Comparison of ENCODE assay signal across 18 cellular contexts in the genomic region with DNA sequence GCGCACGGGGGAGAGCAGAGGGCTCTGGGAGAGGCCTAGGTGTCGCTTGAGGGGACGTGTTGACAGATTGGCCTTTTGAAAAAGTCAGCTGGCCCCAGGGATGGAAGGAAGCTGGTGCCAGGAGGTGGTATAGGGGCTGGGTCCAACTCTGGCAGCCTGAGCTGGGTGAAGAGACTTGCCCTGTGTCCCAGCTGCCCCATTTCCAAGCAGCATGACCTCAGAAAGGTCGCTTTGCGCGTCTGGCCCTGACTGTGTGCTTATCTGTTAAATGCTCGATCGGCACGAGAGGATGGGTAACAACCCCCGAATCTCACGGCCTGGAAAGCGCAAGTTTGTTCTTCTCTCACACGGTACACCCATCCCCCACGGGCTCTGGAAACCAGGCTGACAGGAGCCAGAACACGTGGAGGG. TPM values are rescaled to one million over a fixed set of nuclear protein-coding genes. Genes with fewer than 3 reads are reported as not detected.
A peak's percentile ranks its signal among the peaks of the same experiment; 100 is the strongest.
DNase-seq lines count a peak whose midpoint lies in the region; ATAC-seq and TF ChIP-seq lines count a peak whose summit lies in the region.
"Had no signal": no experiment of that assay in that cellular context is flagged by ENCODE, and none has a peak within 500 bp of the region (broad histone marks: within the 10 kb centered on the region; RNA-seq: fewer than 3 reads in every experiment).

No MANE protein-coding gene starts in this region.

- H3K27me3 ChIP-seq in IMR-90 (ENCODE audit: control insufficient read depth, insufficient read depth, low read length), result peaks cover 54% of the 10 kb centered on the region
- peaks cover 44% of the 10 kb centered on the region for H3K27me3 ChIP-seq in left ventricle myocardium inferior (ENCODE audit: low read depth)
- peaks cover 0 to 11% (median 0%) of the 10 kb centered on the region in 3 experiments for H3K27me3 ChIP-seq in neuronal stem cell (ENCODE audit: control insufficient read depth in 3 of 3, insufficient read depth in 3 of 3, low read depth in 1 of 3, low read length in 3 of 3)

- H3K4ac ChIP-seq in IMR-90 (ENCODE audit: low read depth, low read length), result no peak overlapping the region
- no peak overlapping the region for H3K4ac ChIP-seq in neuronal stem cell (ENCODE audit: low read length)

- H3K9me1 ChIP-seq in IMR-90 (ENCODE audit: insufficient read depth, low read length), result no peaks in the 10 kb centered on the region

- H3K18ac ChIP-seq in IMR-90 (ENCODE audit: low read depth, low read length), result no peak overlapping the region
- peak overlapping the region; percentile 5 for H3K18ac ChIP-seq in neuronal stem cell (ENCODE audit: low read length)

- no peak overlapping the region for H4K5ac ChIP-seq in IMR-90 (ENCODE audit: low read depth, low read length)

- peak overlapping the region; percentile 75 for H2BK12ac ChIP-seq in neuronal stem cell (ENCODE audit: low read length)

- H3K4me1 ChIP-seq in IMR-90 (ENCODE audit: control insufficient read depth, insufficient read depth, low read length) (no peaks in the 10 kb centered on the region), left ventricle myocardium inferior (peaks cover 8% of the 10 kb centered on the region), neuronal stem cell (ENCODE audit: control insufficient read depth in 2 of 2, insufficient read depth in 1 of 2, low read depth in 1 of 2, low read length in 2 of 2) (peaks cover 13 to 29% of the 10 kb centered on the region in 2 donors)
- H3K4me1 ChIP-seq: A549, BE2C had no signal

- H2BK5ac ChIP-seq in IMR-90 (ENCODE audit: low read depth, low read length, poor library complexity, severe bottlenecking) (no peak overlapping the region), neuronal stem cell (ENCODE audit: low read length) (no peak overlapping the region)

- H3K4me2 ChIP-seq in IMR-90 (ENCODE audit: low read depth, low read length), result no peak overlapping the region
- no peak overlapping the region for H3K4me2 ChIP-seq in neuronal stem cell (ENCODE audit: insufficient read depth, low read length, poor library complexity, severe bottlenecking)
- H3K4me2 ChIP-seq: A549 had no signal

- no peak for TF ChIP-seq CTCF in IMR-90 (conservative IDR thresholded peaks at IDR 0.05; ENCODE audit: low read depth, low read length)
- no peak for TF ChIP-seq CTCF in left ventricle myocardium inferior (IDR thresholded peaks at IDR 0.05; ENCODE audit: borderline replicate concordance)
- TF ChIP-seq CTCF in omental fat pad (IDR thresholded peaks at IDR 0.05), result no peak

- H3K14ac ChIP-seq in IMR-90 (replicated peaks; ENCODE audit: low read depth, low read length), result no peak overlapping the region
- no peak overlapping the region for H3K14ac ChIP-seq in neuronal stem cell (ENCODE audit: low read length)

- TF ChIP-seq RAD21 in IMR-90 (IDR thresholded peaks at IDR 0.05; ENCODE audit: low read length), result no peak

- H3K9me3 ChIP-seq in IMR-90 (ENCODE audit: control insufficient read depth, insufficient read depth, low read length) (no peaks in the 10 kb centered on the region), left ventricle myocardium inferior (replicated peaks) (no peaks in the 10 kb centered on the region), neuronal stem cell (replicated peaks in 1 of 2; ENCODE audit: control insufficient read depth in 2 of 2, insufficient read depth in 1 of 2, low read depth in 1 of 2, low read length in 2 of 2) (no peaks in the 10 kb centered on the region)
- H3K9me3 ChIP-seq: A549 had no signal

- H4K8ac ChIP-seq in IMR-90 (ENCODE audit: low read depth in 2 of 2, low read length in 2 of 2), result no peak overlapping the region
- H4K8ac ChIP-seq in neuronal stem cell (ENCODE audit: low read depth, low read length), result no peak overlapping the region

- intact Hi-C loops in IMR-90 (cut with micrococcal nuclease), result no loop called here
- intact Hi-C loops in Right ventricle myocardium superior (cut with DNase I), result no loop called here
- intact Hi-C loops in left ventricle myocardium inferior (cut with micrococcal nuclease), result no loop called here

- in situ Hi-C loops in IMR-90 (cut with MboI; ENCODE audit: low sequenced_read_pairs), result no loop called here

- 33% methylated on average over 2 of the region's 16 CpGs; no CpG with 5 or more reads in 1 of the 2 experiments for WGBS in IMR-90 (ENCODE audit: extremely low coverage in 2 of 2, insufficient read length in 1 of 2), 2 experiments
- WGBS in neuronal stem cell (ENCODE audit: extremely low coverage in 2 of 2, insufficient read length in 2 of 2, insufficient replicate concordance in 1 of 2), 2 donors, result no CpG with 5 or more reads among the region's 16 CpGs

- CTCF ChIA-PET in IMR-90 (lab: Yijun Ruan, JAX), result no interaction called here

- no peak overlapping the region for H2BK20ac ChIP-seq in IMR-90 (ENCODE audit: low read depth, low read length)

- no peak overlapping the region for H3K4me3 ChIP-seq in IMR-90 (ENCODE audit: insufficient read depth, low read depth, low read length)
- H3K4me3 ChIP-seq in left ventricle myocardium inferior, result no peak overlapping the region
- no peak overlapping the region for H3K4me3 ChIP-seq in neuronal stem cell (ENCODE audit: low read length in 2 of 2)
- H3K4me3 ChIP-seq: A549 had no signal

- H2BK15ac ChIP-seq in IMR-90 (ENCODE audit: low read depth, low read length) (no peak overlapping the region), neuronal stem cell (ENCODE audit: low read length) (peak overlapping the region; percentile 14)

- H3K9ac ChIP-seq in IMR-90 (ENCODE audit: low read depth, low read length) (no peak overlapping the region), neuronal stem cell (ENCODE audit: low read depth, low read length, poor library complexity) (no peak overlapping the region)

- no peaks in the 10 kb centered on the region for H3K79me1 ChIP-seq in IMR-90 (ENCODE audit: low read depth in 1 of 2, low read length in 2 of 2)
- H3K79me1 ChIP-seq in neuronal stem cell (ENCODE audit: low read depth, low read length), result no peaks in the 10 kb centered on the region

- H4K91ac ChIP-seq in IMR-90 (ENCODE audit: insufficient read depth, low read depth, low read length), result no peak overlapping the region
- H4K91ac ChIP-seq in neuronal stem cell (ENCODE audit: low read depth, low read length, poor library complexity), result no peak overlapping the region

- POLR2A ChIA-PET in IMR-90 (lab: Charles Lee; ENCODE audit: unreplicated experiment), result no interaction called here

- H2AK9ac ChIP-seq in IMR-90 (replicated peaks; ENCODE audit: low read depth, low read length, poor library complexity), result no peak overlapping the region

- H4K20me1 ChIP-seq in IMR-90 (ENCODE audit: insufficient read depth, low read length), result no peaks in the 10 kb centered on the region

- ATAC-seq in IMR-90 (ENCODE audit: low read depth) (no peak), Right ventricle myocardium superior (ENCODE audit: poor library complexity) (peak; percentile 92), HG03159 (IDR thresholded peaks at IDR 0.05; ENCODE audit: unreplicated experiment) (no peak), GM18519 (IDR thresholded peaks at IDR 0.05; ENCODE audit: low FRiP score, unreplicated experiment) (no peak), omental fat pad (ENCODE audit: low FRiP score) (no peak)
- ATAC-seq: A549 had no signal

- dilution Hi-C loops in IMR-90 (cut with HindIII; ENCODE audit: low sequenced_read_pairs, unreplicated experiment), result no loop called here

- H2BK120ac ChIP-seq in IMR-90 (ENCODE audit: low read depth, low read length) (no peak overlapping the region), neuronal stem cell (ENCODE audit: low read depth, low read length) (no peak overlapping the region)

- H3K27ac ChIP-seq in IMR-90 (ENCODE audit: insufficient read depth, low read length), result no peak overlapping the region
- H3K27ac ChIP-seq in left ventricle myocardium inferior (replicated peaks), result peak overlapping the region; percentile 63
- no peak overlapping the region for H3K27ac ChIP-seq in neuronal stem cell (replicated peaks; ENCODE audit: low read length)
- H3K27ac ChIP-seq: A549, C4-2B had no signal

- no peak overlapping the region for H3K23ac ChIP-seq in IMR-90 (ENCODE audit: low read depth, low read length)
- H3K23ac ChIP-seq in neuronal stem cell (ENCODE audit: low read depth, low read length, poor library complexity), result peak overlapping the region; percentile 83

- no TSS peak for BruUV-seq in IMR-90 (replicated peaks; lab: Mats Ljungman, UMichigan)

- no peak for TF ChIP-seq POLR2A in IMR-90 (IDR thresholded peaks at IDR 0.05; ENCODE audit: low read depth, low read length)

- H3K36me3 ChIP-seq in IMR-90 (ENCODE audit: control insufficient read depth, insufficient read depth, low read length), result no peaks in the 10 kb centered on the region
- no peaks in the 10 kb centered on the region for H3K36me3 ChIP-seq in left ventricle myocardium inferior
- no peaks in the 10 kb centered on the region for H3K36me3 ChIP-seq in neuronal stem cell (replicated peaks in 1 of 2; ENCODE audit: control insufficient read depth in 2 of 2, insufficient read depth in 2 of 2, low read length in 2 of 2)
- H3K36me3 ChIP-seq: BE2C had no signal

- peak overlapping the region; percentile 10 for H2AFZ ChIP-seq in IMR-90 (replicated peaks; ENCODE audit: low read length, poor library complexity)
- no peak overlapping the region for H2AFZ ChIP-seq in neuronal stem cell (ENCODE audit: low read length)

- H2AK5ac ChIP-seq in IMR-90 (ENCODE audit: low read depth, low read length) (no peak overlapping the region), neuronal stem cell (ENCODE audit: low read depth, low read length) (no peak overlapping the region)

- DNase-seq in IMR-90 (no peak), Right ventricle myocardium superior (peak; percentile 64), left ventricle myocardium inferior (peak; percentile 49), neuronal stem cell (ENCODE audit: low spot score) (no peak), omental fat pad (ENCODE audit: low spot score) (no peak)
- DNase-seq in activated CD8-positive, alpha-beta memory T cell treated with anti-CD3 and anti-CD28 coated beads for 24 hours, result no peak
- DNase-seq: BE2C; CD4-positive, alpha-beta memory T cell; DMS153; DMS79 treated with DMSO at 0.1 percent for 48 hours; EL; GDM1 had no signal

- no peak overlapping the region for H3K56ac ChIP-seq in IMR-90 (ENCODE audit: extremely low read depth, insufficient read depth, low read length)

RNA-seq across cellular contexts. Expression of gene LAMC3, which starts 31.2 kb away (rescaled TPM):
- total RNA-seq in IMR-90 (2012; rRNA removed), result under 0.01 TPM in 1 of 2 replicates, not detected in the other
- not detected in 2 replicates for polyA plus RNA-seq in IMR-90 (2012; rRNA removed)
- polyA plus RNA-seq in IMR-90 (2012; cell fraction: cytosol; rRNA removed), result 0.01 TPM in 1 of 2 replicates, not detected in the other
- 0.03 and 0.05 TPM in 2 replicates for polyA plus RNA-seq in IMR-90 (2012; cell fraction: nucleus; rRNA removed; ENCODE audit: low replicate concordance)
- 0.03 TPM for total RNA-seq in Right ventricle myocardium superior
- total RNA-seq in left ventricle myocardium inferior, result 0.66 TPM
- 0.03 TPM for polyA plus RNA-seq in neuronal stem cell (2013, experiment 1 of 2)
- 0.07 TPM for polyA plus RNA-seq in neuronal stem cell (2013, experiment 2 of 2)
- total RNA-seq in omental fat pad, result 1 to 10 TPM in 1 of 4 donors, under 1 TPM in 3; 0.09 to 1.9 (median 0.65) TPM
- total RNA-seq: HT-29 had no signal
- polyA plus RNA-seq: AG04450; CD4-positive, alpha-beta memory T cell had no signal

RNA-seq across cellular contexts. Expression of gene FIBCD1, which starts 38.8 kb away (rescaled TPM):
- 1.1 and 2.2 TPM in 2 replicates for total RNA-seq in IMR-90 (2012; rRNA removed)
- 10.1 and 12.2 TPM in 2 replicates for polyA plus RNA-seq in IMR-90 (2012; rRNA removed)
- 8.8 and 15.2 TPM in 2 replicates for polyA plus RNA-seq in IMR-90 (2012; cell fraction: cytosol; rRNA removed)
- 11.6 and 31.9 TPM in 2 replicates for polyA plus RNA-seq in IMR-90 (2012; cell fraction: nucleus; rRNA removed; ENCODE audit: low replicate concordance)
- 0.59 TPM for total RNA-seq in Right ventricle myocardium superior
- 0.58 TPM for total RNA-seq in left ventricle myocardium inferior
- 0.82 TPM for polyA plus RNA-seq in neuronal stem cell (2013, experiment 1 of 2)
- polyA plus RNA-seq in neuronal stem cell (2013, experiment 2 of 2), result 0.89 TPM
- 1 to 10 TPM in 1 of 4 donors, not detected in 3; 1.6 TPM for total RNA-seq in omental fat pad
- total RNA-seq: CD4-positive, alpha-beta memory T cell had no signal
- polyA plus RNA-seq: CD4-positive, alpha-beta memory T cell had no signal

Comparison
In these comparisons a context has a peak if more than half of its experiments do, and no peak if none do; other contexts are left out.
1. DNase-seq: peak in Right ventricle myocardium superior (single experiment) and left ventricle myocardium inferior (single experiment); none in IMR-90 (single experiment), neuronal stem cell (single experiment), omental fat pad (single experiment) and activated CD8-positive, alpha-beta memory T cell treated with anti-CD3 and anti-CD28 coated beads for 24 hours (single experiment).